8 cellular contexts compared by ENCODE assay signal in the genomic region with DNA sequence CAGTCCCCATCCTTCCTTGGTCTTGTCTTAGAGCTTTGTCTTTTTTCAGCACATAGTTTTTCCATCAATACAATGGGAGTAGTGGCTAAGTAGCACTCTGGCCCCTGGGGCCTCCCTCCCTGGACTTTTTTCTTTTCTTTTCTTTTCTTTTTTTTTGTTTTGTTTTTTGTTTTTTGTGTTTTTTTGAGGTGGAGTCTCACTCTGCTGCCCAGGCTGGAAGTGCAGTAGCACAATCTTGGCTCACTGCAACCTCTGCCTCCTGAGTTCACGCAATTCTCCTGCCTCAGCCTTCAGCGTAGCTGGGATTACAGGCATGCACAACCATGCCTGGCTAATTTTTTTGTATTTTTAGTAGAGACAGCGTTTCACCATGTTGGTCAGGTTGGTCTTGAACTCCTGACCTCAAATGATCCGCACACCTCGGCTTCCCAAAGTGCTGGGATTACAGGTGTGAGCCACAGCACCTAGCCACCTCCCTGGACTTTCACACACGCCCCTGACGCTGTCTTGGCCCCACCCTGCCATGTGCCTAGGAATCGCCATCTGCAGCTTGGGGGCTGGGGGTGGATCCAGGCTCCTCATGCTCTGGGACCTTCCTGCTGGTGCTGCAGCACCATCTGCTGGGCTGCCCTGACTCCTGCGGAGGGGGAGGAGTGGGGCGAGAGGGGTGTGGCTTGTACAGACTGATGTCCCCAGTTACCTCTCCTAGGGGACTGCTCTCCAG. TPM values are rescaled to one million over a fixed set of nuclear protein-coding genes. Genes with fewer than 3 reads are reported as not detected.
DNase-seq lines count a peak whose midpoint lies in the region; ATAC-seq and TF ChIP-seq lines count a peak whose summit lies in the region.

No MANE protein-coding gene starts in this region.

- H3K9ac ChIP-seq in Loucy (ENCODE audit: low read depth, low read length, poor library complexity, severe bottlenecking): peak overlapping the region; percentile 89
- H3K9ac ChIP-seq in neuronal stem cell (ENCODE audit: low read depth, low read length, poor library complexity): no peak overlapping the region

- no peaks in the 10 kb centered on the region for H3K9me3 Mint-ChIP-seq in stimulated activated naive CD8-positive, alpha-beta T cell treated with anti-CD3 and anti-CD28 coated beads, Interleukin-15, amount 100 ng/mL, for 72 hours

- H3K4me2 ChIP-seq in Loucy (ENCODE audit: low read depth, low read length, poor library complexity, severe bottlenecking) (peak overlapping the region; percentile 88), neuronal stem cell (ENCODE audit: insufficient read depth, low read length, poor library complexity, severe bottlenecking) (no peak overlapping the region)

- no peaks in the 10 kb centered on the region for H3K27me3 Mint-ChIP-seq in stimulated activated naive CD8-positive, alpha-beta T cell treated with anti-CD3 and anti-CD28 coated beads, Interleukin-15, amount 100 ng/mL, for 72 hours

- no peak overlapping the region for H3K14ac ChIP-seq in neuronal stem cell (ENCODE audit: low read length)

- H3K4me3 Mint-ChIP-seq in stimulated activated naive CD8-positive, alpha-beta T cell treated with anti-CD3 and anti-CD28 coated beads, Interleukin-15, amount 100 ng/mL, for 72 hours: peak overlapping the region; percentile 83 to 94

- ATAC-seq in GM19023 (IDR thresholded peaks at IDR 0.05; ENCODE audit: unreplicated experiment): peak; percentile 23
- ATAC-seq in stimulated activated naive CD8-positive, alpha-beta T cell treated with anti-CD3 and anti-CD28 coated beads, Interleukin-15, amount 100 ng/mL, for 72 hours: peak; percentile 70

- peak overlapping the region; percentile 18 for H3K23ac ChIP-seq in neuronal stem cell (ENCODE audit: low read depth, low read length, poor library complexity)

- peaks cover 20% of the 10 kb centered on the region for H3K79me1 ChIP-seq in neuronal stem cell (ENCODE audit: low read depth, low read length)

- no peak overlapping the region for H4K91ac ChIP-seq in neuronal stem cell (ENCODE audit: low read depth, low read length, poor library complexity)

- H3K27ac ChIP-seq in neuronal stem cell (replicated peaks; ENCODE audit: low read length): no peak overlapping the region

- no peak overlapping the region for H2BK120ac ChIP-seq in neuronal stem cell (ENCODE audit: low read depth, low read length)

- H3K4ac ChIP-seq in neuronal stem cell (ENCODE audit: low read length): no peak overlapping the region

- H3K18ac ChIP-seq in neuronal stem cell (ENCODE audit: low read length): no peak overlapping the region

- no peak overlapping the region for H2AFZ ChIP-seq in Loucy (ENCODE audit: low read length)
- H2AFZ ChIP-seq in neuronal stem cell (ENCODE audit: low read length): no peak overlapping the region

- TF ChIP-seq CTCF in Loucy (conservative IDR thresholded peaks at IDR 0.05; ENCODE audit: low read length) (peak; percentile 92), fibroblast of villous mesenchyme (IDR thresholded peaks at IDR 0.05; ENCODE audit: insufficient read depth, low read depth, low read length) (peak; percentile 98)

- no peaks in the 10 kb centered on the region for H3K9me3 ChIP-seq in Loucy (ENCODE audit: insufficient read depth, low read depth, low read length)
- H3K9me3 ChIP-seq in neuronal stem cell (replicated peaks in 1 of 2; ENCODE audit: control insufficient read depth in 2 of 2, insufficient read depth in 1 of 2, low read depth in 1 of 2, low read length in 2 of 2): no peaks in the 10 kb centered on the region

- DNase-seq in AG08396 (ENCODE audit: low spot score) (peak; percentile 97), SHP77 treated with DMSO at 0.1 percent for 48 hours (lab: John Stamatoyannopoulos, UW) (peak; percentile 80), activated gamma-delta T cell (lab: John Stamatoyannopoulos, UW) (peak; percentile 49), fibroblast of villous mesenchyme (ENCODE audit: low read depth) (peak; percentile 94), neuronal stem cell (ENCODE audit: low spot score) (peak; percentile 78)
- peak; percentile 83 to 90 for DNase-seq in stimulated activated naive CD8-positive, alpha-beta T cell treated with anti-CD3 and anti-CD28 coated beads, Interleukin-15, amount 100 ng/mL, for 72 hours

- no peaks in the 10 kb centered on the region for H3F3A ChIP-seq in Loucy (ENCODE audit: low read depth)

- peaks cover 80% of the 10 kb centered on the region for H4K20me1 ChIP-seq in Loucy (ENCODE audit: insufficient read depth, low read length, poor library complexity, severe bottlenecking)

- H3K36me3 ChIP-seq in Loucy (ENCODE audit: insufficient read depth, low read length): peaks cover 40% of the 10 kb centered on the region
- H3K36me3 ChIP-seq in neuronal stem cell (replicated peaks in 1 of 2; ENCODE audit: control insufficient read depth in 2 of 2, insufficient read depth in 2 of 2, low read length in 2 of 2): peaks cover 19 to 37% of the 10 kb centered on the region in 2 donors

- no peak overlapping the region for H2BK15ac ChIP-seq in neuronal stem cell (ENCODE audit: low read length)

- H4K8ac ChIP-seq in neuronal stem cell (ENCODE audit: low read depth, low read length): no peak overlapping the region

- peak overlapping the region; percentile 76 for H3K4me3 ChIP-seq in Loucy (ENCODE audit: low read length, poor library complexity, severe bottlenecking)
- H3K4me3 ChIP-seq in fibroblast of villous mesenchyme (ENCODE audit: low read depth, low read length): peak overlapping the region; percentile 98
- no peak overlapping the region for H3K4me3 ChIP-seq in neuronal stem cell (ENCODE audit: low read length in 2 of 2)

- WGBS in neuronal stem cell (ENCODE audit: extremely low coverage in 2 of 2, insufficient read length in 2 of 2, insufficient replicate concordance in 1 of 2), 2 donors: no CpG with 5 or more reads among the region's 10 CpGs

- H3K27me3 ChIP-seq in Loucy (ENCODE audit: insufficient read depth, low read length, poor library complexity, severe bottlenecking) (no peaks in the 10 kb centered on the region), neuronal stem cell (ENCODE audit: control insufficient read depth in 3 of 3, insufficient read depth in 3 of 3, low read depth in 1 of 3, low read length in 3 of 3) (peaks cover 0 to 24% (median 18%) of the 10 kb centered on the region in 3 experiments)

- H2BK5ac ChIP-seq in neuronal stem cell (ENCODE audit: low read length): peak overlapping the region; percentile 3

- peaks cover 57% of the 10 kb centered on the region for H3K4me1 ChIP-seq in Loucy (ENCODE audit: insufficient read depth, low read length, poor library complexity, severe bottlenecking)
- peaks cover 20 to 22% of the 10 kb centered on the region in 2 donors for H3K4me1 ChIP-seq in neuronal stem cell (ENCODE audit: control insufficient read depth in 2 of 2, insufficient read depth in 1 of 2, low read depth in 1 of 2, low read length in 2 of 2)

- H2BK12ac ChIP-seq in neuronal stem cell (ENCODE audit: low read length): no peak overlapping the region

- no peak overlapping the region for H2AK5ac ChIP-seq in neuronal stem cell (ENCODE audit: low read depth, low read length)

- H3K79me2 ChIP-seq in Loucy (ENCODE audit: insufficient read depth, low read length): peaks cover 98% of the 10 kb centered on the region

- peaks cover 74% of the 10 kb centered on the region for H3K4me1 Mint-ChIP-seq in stimulated activated naive CD8-positive, alpha-beta T cell treated with anti-CD3 and anti-CD28 coated beads, Interleukin-15, amount 100 ng/mL, for 72 hours

- no peaks in the 10 kb centered on the region for H3K9me2 ChIP-seq in Loucy (replicated peaks; ENCODE audit: low read depth, low read length)

- H3K27ac Mint-ChIP-seq in stimulated activated naive CD8-positive, alpha-beta T cell treated with anti-CD3 and anti-CD28 coated beads, Interleukin-15, amount 100 ng/mL, for 72 hours: peak overlapping the region in 1 of 2 donors; percentile 36

RNA-seq across cellular contexts. Expression of gene C15orf39, which starts 2.8 kb away (rescaled TPM):
- 8.1 and 9.1 TPM in 2 replicates for total RNA-seq in fibroblast of villous mesenchyme
- 5.9 TPM for polyA plus RNA-seq in neuronal stem cell (2013, experiment 1 of 2)
- 5.5 TPM for polyA plus RNA-seq in neuronal stem cell (2013, experiment 2 of 2)

RNA-seq across cellular contexts. Expression of gene GOLGA6C, which starts 53.6 kb away (rescaled TPM):
- not detected in 2 replicates for total RNA-seq in fibroblast of villous mesenchyme
- polyA plus RNA-seq in neuronal stem cell (2013, experiment 1 of 2): not detected
- not detected for polyA plus RNA-seq in neuronal stem cell (2013, experiment 2 of 2)

Comparison
In these comparisons a context has a peak if more than half of its experiments do, and no peak if none do; other contexts are left out.
1. H3K4me3 ChIP-seq: peak in Loucy (single experiment) and fibroblast of villous mesenchyme (single experiment); none in neuronal stem cell (0 of 2).
2. Peak in every context shown above with its lines, with median percentiles within 50 percentile points of each other: DNase-seq.